Comparison of ENCODE assay signal across 13 cellular contexts in the genomic region with DNA sequence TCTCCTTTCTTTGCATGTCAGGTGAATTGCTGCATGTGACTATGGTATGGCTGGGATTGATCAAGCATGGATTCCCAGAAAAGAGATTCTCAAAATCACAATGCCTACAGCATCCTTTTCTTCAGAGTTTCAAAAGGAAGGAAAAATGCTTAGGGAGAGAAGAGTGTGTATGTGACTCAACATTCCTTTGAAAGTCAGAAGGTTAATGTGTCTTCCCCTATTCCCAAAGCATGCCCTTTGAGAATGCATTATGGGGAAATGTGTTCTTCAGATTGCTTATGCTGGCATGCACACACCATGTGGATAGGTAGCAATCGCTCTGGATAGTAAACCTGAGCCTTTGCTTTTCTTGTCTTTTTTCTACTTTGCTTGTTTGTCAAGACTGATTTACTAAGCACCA.
A peak's percentile ranks its signal among the peaks of the same experiment; 100 is the strongest.
DNase-seq lines count a peak whose midpoint lies in the region; ATAC-seq and TF ChIP-seq lines count a peak whose summit lies in the region.
"Had no signal": no experiment of that assay in that cellular context is flagged by ENCODE, and none has a peak within 500 bp of the region (broad histone marks: within the 10 kb centered on the region; RNA-seq: fewer than 3 reads in every experiment).

No MANE protein-coding gene starts in this region.

- H3K4me3 ChIP-seq in Caco-2 (ENCODE audit: low read depth, low read length), result no peak overlapping the region
- no peak overlapping the region for H3K4me3 ChIP-seq in choroid plexus epithelial cell (ENCODE audit: low read depth, low read length)
- H3K4me3 ChIP-seq in mesendoderm (ENCODE audit: low read length), result no peak overlapping the region
- H3K4me3 ChIP-seq: body of pancreas, sigmoid colon had no signal

- no peak overlapping the region for H3K56ac ChIP-seq in mesendoderm (ENCODE audit: low read length)

- peak overlapping the region; percentile 0 for H3K27ac ChIP-seq in mesendoderm (ENCODE audit: low read depth, low read length)
- H3K27ac ChIP-seq: body of pancreas, sigmoid colon had no signal

- DNase-seq in Caco-2, result no peak
- peak; percentile 50 for DNase-seq in HT-29 (ENCODE audit: low spot score)
- peak; percentile 84 for DNase-seq in choroid plexus epithelial cell (ENCODE audit: low read depth)
- peak; percentile 61 for DNase-seq in mesendoderm
- DNase-seq in posterior vena cava (ENCODE audit: low spot score), result no peak
- DNase-seq in NCI-H524 treated with DMSO at 0.1 percent for 48 hours (lab: John Stamatoyannopoulos, UW), result no peak
- DNase-seq in islet precursor cell, result no peak
- DNase-seq: body of pancreas, DMS 273 treated with DMSO at 0.1 percent for 48 hours, midbrain, NCI-H1105, sigmoid colon had no signal

- intact Hi-C loops in Caco-2 (cut with micrococcal nuclease; ENCODE audit: unreplicated experiment) (loop anchor here (1.0 kb wide), 1 partner anchor 12 kb away; no protein-coding TSS in a partner anchor), posterior vena cava (cut with DNase I) (no loop called here)

- peaks cover 2% of the 10 kb centered on the region for H3K79me2 ChIP-seq in mesendoderm (ENCODE audit: control insufficient read depth, insufficient read depth, low read length)

- no peak overlapping the region for H3K9ac ChIP-seq in mesendoderm (ENCODE audit: low read length)

- no peaks in the 10 kb centered on the region for H3K27me3 Mint-ChIP-seq in Caco-2 (ENCODE audit: insufficient read depth, unreplicated experiment)

- H3K79me1 ChIP-seq in mesendoderm (ENCODE audit: low read length), result peaks cover 12% of the 10 kb centered on the region

- H2BK5ac ChIP-seq in mesendoderm (ENCODE audit: low read length), result no peak overlapping the region

- H3K4ac ChIP-seq in mesendoderm (ENCODE audit: low read depth, low read length), result no peak overlapping the region

- no peak overlapping the region for H3K4me2 ChIP-seq in mesendoderm (ENCODE audit: low read length)

- H2BK15ac ChIP-seq in mesendoderm (replicated peaks; ENCODE audit: low read depth), result no peak overlapping the region

- H4K8ac ChIP-seq in mesendoderm (ENCODE audit: low read depth, low read length), result no peak overlapping the region

- no peaks in the 10 kb centered on the region for H3K36me3 Mint-ChIP-seq in Caco-2 (ENCODE audit: insufficient read depth, unreplicated experiment)

- WGBS in mesendoderm (ENCODE audit: extremely low coverage, insufficient coverage, low lambda C conversion rate), result no CpG with 5 or more reads among the region's 1 CpG

- TF ChIP-seq CTCF in Caco-2 (IDR thresholded peaks at IDR 0.05; ENCODE audit: insufficient read depth in 1 of 2, low read depth in 1 of 2, low read length in 1 of 2, severe bottlenecking in 1 of 2, unreplicated experiment in 1 of 2), result no peak
- no peak for TF ChIP-seq CTCF in choroid plexus epithelial cell (conservative IDR thresholded peaks at IDR 0.05; ENCODE audit: low read depth, low read length)

- CTCF ChIA-PET in Caco-2 (lab: Charles Lee), result interaction anchor here (0.7 kb wide), 1 partner anchor 71 kb away, joined by 3 read pairs; no protein-coding TSS in a partner anchor

- H3K9me3 ChIP-seq in Caco-2, result no peaks in the 10 kb centered on the region
- H3K9me3 ChIP-seq: body of pancreas, sigmoid colon had no signal

- H3K4me1 ChIP-seq in Caco-2, result peaks cover 16% of the 10 kb centered on the region
- peaks cover 4% of the 10 kb centered on the region for H3K4me1 ChIP-seq in mesendoderm (ENCODE audit: control insufficient read depth, low read depth, low read length)
- H3K4me1 ChIP-seq: body of pancreas, sigmoid colon had no signal

- no peak overlapping the region for H3K27ac Mint-ChIP-seq in Caco-2 (ENCODE audit: unreplicated experiment)

- no peaks in the 10 kb centered on the region for H3K27me3 ChIP-seq in Caco-2 (replicated peaks; ENCODE audit: control insufficient read depth, insufficient read depth, low read length)
- H3K27me3 ChIP-seq in mesendoderm (ENCODE audit: insufficient read depth, low read length, poor library complexity), result no peaks in the 10 kb centered on the region
- H3K27me3 ChIP-seq: body of pancreas, sigmoid colon had no signal

- no peak overlapping the region for H4K5ac ChIP-seq in mesendoderm (ENCODE audit: low read length)

- no peaks in the 10 kb centered on the region for H3K4me1 Mint-ChIP-seq in Caco-2 (ENCODE audit: low read depth, unreplicated experiment)

- BruUV-seq in Caco-2 (replicated peaks; lab: Mats Ljungman, UMichigan), result no TSS peak

- H2BK120ac ChIP-seq in mesendoderm (ENCODE audit: low read depth, low read length), result no peak overlapping the region

- H3K18ac ChIP-seq in mesendoderm (ENCODE audit: low read length), result no peak overlapping the region

- H3K23ac ChIP-seq in mesendoderm (ENCODE audit: low read length), result no peak overlapping the region

- no peak overlapping the region for H2AK5ac ChIP-seq in mesendoderm (ENCODE audit: low read length)

- no peaks in the 10 kb centered on the region for H3K36me3 ChIP-seq in Caco-2 (ENCODE audit: control insufficient read depth, insufficient read depth, low read length)
- no peaks in the 10 kb centered on the region for H3K36me3 ChIP-seq in mesendoderm (ENCODE audit: control insufficient read depth, insufficient read depth, low read length)
- H3K36me3 ChIP-seq: sigmoid colon had no signal

- peak overlapping the region; percentile 29 for H3K4me3 Mint-ChIP-seq in Caco-2 (ENCODE audit: unreplicated experiment)

- POLR2A ChIA-PET in Caco-2 (lab: Charles Lee), result no interaction called here

- no peak for ATAC-seq in GM21717 (IDR thresholded peaks at IDR 0.05; ENCODE audit: unreplicated experiment)
- ATAC-seq: body of pancreas had no signal

- no peaks in the 10 kb centered on the region for H3K9me3 Mint-ChIP-seq in Caco-2 (ENCODE audit: unreplicated experiment)

Comparison
In these comparisons a context has a peak if more than half of its experiments do, and no peak if none do; other contexts are left out.
1. DNase-seq: peak in HT-29 (single experiment), choroid plexus epithelial cell (single experiment) and mesendoderm (single experiment); none in Caco-2 (0 of 2), posterior vena cava (single experiment), NCI-H524 treated with DMSO at 0.1 percent for 48 hours (single experiment) and islet precursor cell (single experiment).